ENCODE assay signal across 19 cellular contexts in genomic region chr18:79275461-79275860, GRCh38.
DNase-seq lines count a peak whose midpoint lies in the region; ATAC-seq and TF ChIP-seq lines count a peak whose summit lies in the region.
"Had no signal": no experiment of that assay in that cellular context is flagged by ENCODE, and none has a peak within 500 bp of the region (broad histone marks: within the 10 kb centered on the region; RNA-seq: fewer than 3 reads in every experiment).

No MANE protein-coding gene starts in this region.

- H3K4me1 ChIP-seq in CD4-positive, CD25-positive, alpha-beta regulatory T cell (ENCODE audit: control insufficient read depth, insufficient read depth, low read length, poor library complexity, severe bottlenecking): no peaks in the 10 kb centered on the region
- H3K4me1 ChIP-seq in ascending aorta: no peaks in the 10 kb centered on the region
- H3K4me1 ChIP-seq: body of pancreas, Caco-2, esophagus muscularis mucosa, sigmoid colon had no signal

- H3K9me3 ChIP-seq in CD4-positive, CD25-positive, alpha-beta regulatory T cell (ENCODE audit: control insufficient read depth in 2 of 2, low read length in 2 of 2): no peaks in the 10 kb centered on the region
- H3K9me3 ChIP-seq in ascending aorta: no peaks in the 10 kb centered on the region
- H3K9me3 ChIP-seq: body of pancreas, Caco-2, esophagus muscularis mucosa, sigmoid colon had no signal

- peak overlapping the region; percentile 72 to 83 (median 75) for H3K27ac Mint-ChIP-seq in CD4-positive, CD25-positive, alpha-beta regulatory T cell
- peak overlapping the region; percentile 5 for H3K27ac Mint-ChIP-seq in activated naive CD8-positive, alpha-beta T cell treated with anti-CD3 and anti-CD28 coated beads, Interleukin-2, amount 50 U/mL, for 24 hours
- H3K27ac Mint-ChIP-seq: activated CD8-positive, alpha-beta T cell treated with anti-CD3 and anti-CD28 coated beads, Interleukin-2, amount 10 ng/mL, durations not matched to agents 7 days and 5 days; HFFc6 had no signal

- H3K4me3 ChIP-seq in CD4-positive, CD25-positive, alpha-beta regulatory T cell (ENCODE audit: low read depth, low read length): no peak overlapping the region
- H3K4me3 ChIP-seq in ascending aorta: no peak overlapping the region
- H3K4me3 ChIP-seq: body of pancreas, esophagus muscularis mucosa, sigmoid colon had no signal

- H3K4me1 Mint-ChIP-seq in CD4-positive, CD25-positive, alpha-beta regulatory T cell: peaks cover 16 to 23% (median 18%) of the 10 kb centered on the region in 4 donors
- peaks cover 12% of the 10 kb centered on the region for H3K4me1 Mint-ChIP-seq in activated naive CD8-positive, alpha-beta T cell treated with anti-CD3 and anti-CD28 coated beads, Interleukin-2, amount 50 U/mL, for 24 hours

- H3K4me3 Mint-ChIP-seq in CD4-positive, CD25-positive, alpha-beta regulatory T cell: no peak overlapping the region
- no peak overlapping the region for H3K4me3 Mint-ChIP-seq in activated naive CD8-positive, alpha-beta T cell treated with anti-CD3 and anti-CD28 coated beads, Interleukin-2, amount 50 U/mL, for 24 hours
- H3K4me3 Mint-ChIP-seq: activated CD8-positive, alpha-beta T cell treated with anti-CD3 and anti-CD28 coated beads, Interleukin-2, amount 10 ng/mL, durations not matched to agents 7 days and 5 days; HFFc6 had no signal

- peaks cover 21% of the 10 kb centered on the region for H3K36me3 ChIP-seq in CD4-positive, CD25-positive, alpha-beta regulatory T cell (ENCODE audit: control insufficient read depth, insufficient read depth, low read length)
- peaks cover 11 to 24% of the 10 kb centered on the region in 2 donors for H3K36me3 ChIP-seq in ascending aorta

- no peaks in the 10 kb centered on the region for H3K27me3 Mint-ChIP-seq in CD4-positive, CD25-positive, alpha-beta regulatory T cell
- H3K27me3 Mint-ChIP-seq in activated naive CD8-positive, alpha-beta T cell treated with anti-CD3 and anti-CD28 coated beads, Interleukin-2, amount 50 U/mL, for 24 hours: no peaks in the 10 kb centered on the region

- H3K36me3 Mint-ChIP-seq in CD4-positive, CD25-positive, alpha-beta regulatory T cell: peaks cover 41% of the 10 kb centered on the region
- H3K36me3 Mint-ChIP-seq in activated naive CD8-positive, alpha-beta T cell treated with anti-CD3 and anti-CD28 coated beads, Interleukin-2, amount 50 U/mL, for 24 hours (ENCODE audit: low read depth): peaks cover 23% of the 10 kb centered on the region

- intact Hi-C loops in ascending aorta (cut with DNase I): no loop called here

- H3K9me3 Mint-ChIP-seq in CD4-positive, CD25-positive, alpha-beta regulatory T cell: peaks cover 0 to 3% (median 0%) of the 10 kb centered on the region in 7 donors
- no peaks in the 10 kb centered on the region for H3K9me3 Mint-ChIP-seq in activated naive CD8-positive, alpha-beta T cell treated with anti-CD3 and anti-CD28 coated beads, Interleukin-2, amount 50 U/mL, for 24 hours
- H3K9me3 Mint-ChIP-seq: HFFc6 had no signal

- H3K27me3 ChIP-seq in CD4-positive, CD25-positive, alpha-beta regulatory T cell (ENCODE audit: control insufficient read depth, insufficient read depth, low read length): no peaks in the 10 kb centered on the region
- H3K27me3 ChIP-seq in ascending aorta: no peaks in the 10 kb centered on the region
- H3K27me3 ChIP-seq: body of pancreas, esophagus muscularis mucosa, sigmoid colon had no signal

- H3K27ac ChIP-seq in CD4-positive, CD25-positive, alpha-beta regulatory T cell (ENCODE audit: insufficient read depth, low read length, poor library complexity, severe bottlenecking): no peak overlapping the region
- no peak overlapping the region for H3K27ac ChIP-seq in ascending aorta
- H3K27ac ChIP-seq: body of pancreas, esophagus muscularis mucosa, sigmoid colon had no signal

- DNase-seq in CD4-positive, CD25-positive, alpha-beta regulatory T cell: no peak
- no peak for DNase-seq in activated naive CD8-positive, alpha-beta T cell treated with anti-CD3 and anti-CD28 coated beads, Interleukin-2, amount 50 U/mL, for 24 hours
- DNase-seq in activated CD4-positive, alpha-beta T cell treated with anti-CD3 and anti-CD28 coated beads, Interleukin-2, amount 50 U/mL, for 4 hours: no peak
- no peak for DNase-seq in midbrain (lab: John Stamatoyannopoulos, UW)
- DNase-seq in ascending aorta (ENCODE audit: low spot score in 2 of 2): no peak
- DNase-seq: activated CD8-positive, alpha-beta T cell treated with anti-CD3 and anti-CD28 coated beads, Interleukin-2, amount 10 ng/mL, durations not matched to agents 7 days and 5 days; activated effector memory CD4-positive, alpha-beta T cell treated with Interleukin-2 at 50 U/mL for 16 hours; body of pancreas; Caco-2; kidney; NCI-H1105 treated with DMSO at 0.1 percent for 48 hours; sigmoid colon; stimulated activated CD8-positive, alpha-beta memory T cell treated with anti-CD3 and anti-CD28 coated beads, Interleukin-4, amount 100 ng/mL, for 48 hours had no signal

- TF ChIP-seq CTCF in ascending aorta (IDR thresholded peaks at IDR 0.05): no peak

- no peak for ATAC-seq in CD4-positive, CD25-positive, alpha-beta regulatory T cell (ENCODE audit: low read depth in 2 of 2)
- ATAC-seq in GM19324 (IDR thresholded peaks at IDR 0.05; ENCODE audit: low FRiP score, unreplicated experiment): peak; percentile 63
- peak; percentile 50 for ATAC-seq in HG03280 (IDR thresholded peaks at IDR 0.05; ENCODE audit: unreplicated experiment)
- no peak for ATAC-seq in activated naive CD8-positive, alpha-beta T cell treated with anti-CD3 and anti-CD28 coated beads, Interleukin-2, amount 50 U/mL, for 24 hours
- no peak for ATAC-seq in GM18861 (IDR thresholded peaks at IDR 0.05; ENCODE audit: unreplicated experiment)
- ATAC-seq: activated CD8-positive, alpha-beta T cell treated with anti-CD3 and anti-CD28 coated beads, Interleukin-2, amount 10 ng/mL, durations not matched to agents 7 days and 5 days; body of pancreas; SK-N-SH treated with all-trans-retinoic acid at 6 μM for 48 hours had no signal

Comparison
In these comparisons a context has a peak if more than half of its experiments do, and no peak if none do; other contexts are left out.
1. ATAC-seq: peak in GM19324 (single experiment) and HG03280 (single experiment); none in CD4-positive, CD25-positive, alpha-beta regulatory T cell (0 of 2), activated naive CD8-positive, alpha-beta T cell treated with anti-CD3 and anti-CD28 coated beads, Interleukin-2, amount 50 U/mL, for 24 hours (single experiment) and GM18861 (single experiment).